In genomic region chr12:911191-911826, GRCh38 we compare ENCODE assay signal across 1 cellular context.
TF ChIP-seq lines count a peak whose summit lies in the region.

No MANE protein-coding gene starts in this region.

TF ChIP-seq in K562, 482 proteins besides CTCF, POLR2A, EP300 and RAD21 (continued from another document and continues in another):
- TF ChIP-seq CBX1 (IDR thresholded peaks at IDR 0.05; ENCODE audit: low read depth), result no peak
- no peak for TF ChIP-seq MLLT1 (IDR thresholded peaks at IDR 0.05)
- no peak for TF ChIP-seq TEAD1 (CRISPR knock-in tag; IDR thresholded peaks at IDR 0.05)
- no peak for TF ChIP-seq PPARD (CRISPR knock-in tag; IDR thresholded peaks at IDR 0.05)
- no peak for TF ChIP-seq ARID2 (IDR thresholded peaks at IDR 0.05)
- no peak for TF ChIP-seq FOXK2 (conservative IDR thresholded peaks at IDR 0.05 in 1 of 2, IDR thresholded peaks at IDR 0.05 in 1 of 2; ENCODE audit: low read depth in 2 of 2)
- TF ChIP-seq BRF1 (IDR thresholded peaks at IDR 0.05; ENCODE audit: borderline replicate concordance, extremely low read depth, insufficient read length), result no peak
- no peak for TF ChIP-seq NONO (IDR thresholded peaks at IDR 0.05; ENCODE audit: low read depth in 2 of 2, low read length in 1 of 2)
- TF ChIP-seq KHSRP (IDR thresholded peaks at IDR 0.05), result no peak
- TF ChIP-seq TFAP4 (CRISPR knock-in tag; IDR thresholded peaks at IDR 0.05; ENCODE audit: borderline replicate concordance), result no peak
- TF ChIP-seq RCOR1 (IDR thresholded peaks at IDR 0.05; ENCODE audit: borderline replicate concordance in 1 of 2, low read depth in 2 of 2, low read length in 2 of 2), result peak in 1 of 2 experiments; percentile 15; a peak in 1 of 4 replicates
- no peak for TF ChIP-seq ZEB2 (IDR thresholded peaks at IDR 0.05)
- no peak for TF ChIP-seq HSF4 (CRISPR knock-in tag; IDR thresholded peaks at IDR 0.05; ENCODE audit: borderline replicate concordance)
- 0 out of 4 replicates have a peak, but pooled peaks of 1 of the 2 experiments have one; percentile 14 for TF ChIP-seq TRIM24 (IDR thresholded peaks at IDR 0.05)
- TF ChIP-seq TFAM (CRISPR knock-in tag; conservative IDR thresholded peaks at IDR 0.05), result no peak
- no peak for TF ChIP-seq ZNF639 (CRISPR knock-in tag; conservative IDR thresholded peaks at IDR 0.05 in 1 of 2, IDR thresholded peaks at IDR 0.05 in 1 of 2)
- no peak for TF ChIP-seq CLOCK (CRISPR knock-in tag; IDR thresholded peaks at IDR 0.05; ENCODE audit: borderline replicate concordance)
- peak; percentile 82 for TF ChIP-seq SMARCE1 (IDR thresholded peaks at IDR 0.05)
- TF ChIP-seq HDGF (IDR thresholded peaks at IDR 0.05), result no peak
- TF ChIP-seq GTF2A2 (tag; IDR thresholded peaks at IDR 0.05), result no peak
- no peak for TF ChIP-seq SRSF1 (IDR thresholded peaks at IDR 0.05; ENCODE audit: low read depth, low read length)
- TF ChIP-seq E2F4 (CRISPR knock-in tag; IDR thresholded peaks at IDR 0.05; ENCODE audit: low read depth), result no peak
- TF ChIP-seq MYC (IDR thresholded peaks at IDR 0.05; ENCODE audit: low read depth, low read length), result no peak
- TF ChIP-seq MYC (CRISPR knock-in tag; IDR thresholded peaks at IDR 0.05; ENCODE audit: borderline replicate concordance, low read depth), result no peak
- no peak for TF ChIP-seq PATZ1 (CRISPR knock-in tag; IDR thresholded peaks at IDR 0.05; ENCODE audit: borderline replicate concordance)
- no peak for TF ChIP-seq ZNF444 (CRISPR knock-in tag; IDR thresholded peaks at IDR 0.05)
- TF ChIP-seq RBM34 (IDR thresholded peaks at IDR 0.05; ENCODE audit: borderline replicate concordance, insufficient read depth, low read length), result no peak
- TF ChIP-seq RHOXF2B (CRISPR knock-in tag; conservative IDR thresholded peaks at IDR 0.05), result no peak
- no peak for TF ChIP-seq SMAD3 (CRISPR knock-in tag; conservative IDR thresholded peaks at IDR 0.05)
- TF ChIP-seq HIVEP1 (CRISPR knock-in tag; IDR thresholded peaks at IDR 0.05), result no peak
- no peak for TF ChIP-seq ILK (tag; IDR thresholded peaks at IDR 0.05; ENCODE audit: borderline replicate concordance, low read depth)
- TF ChIP-seq ZNF830 (CRISPR knock-in tag; IDR thresholded peaks at IDR 0.05), result no peak
- no peak for TF ChIP-seq CHCHD3 (CRISPR knock-in tag; IDR thresholded peaks at IDR 0.05)
- no peak for TF ChIP-seq HDAC3 (IDR thresholded peaks at IDR 0.05; ENCODE audit: borderline replicate concordance, partially characterized antibody)
- no peak for TF ChIP-seq ZNF12 (CRISPR knock-in tag; IDR thresholded peaks at IDR 0.05)
- TF ChIP-seq ZNF175 (CRISPR knock-in tag; IDR thresholded peaks at IDR 0.05; ENCODE audit: low read depth), result no peak
- TF ChIP-seq ZNF79 (CRISPR knock-in tag; IDR thresholded peaks at IDR 0.05; ENCODE audit: low read depth), result no peak
- TF ChIP-seq MCM5 (IDR thresholded peaks at IDR 0.05; ENCODE audit: low read depth), result no peak
- TF ChIP-seq PRDM10 (IDR thresholded peaks at IDR 0.05; ENCODE audit: partially characterized antibody), result no peak
- TF ChIP-seq PTTG1 (tag; IDR thresholded peaks at IDR 0.05; ENCODE audit: low read depth), result no peak
- no peak for TF ChIP-seq RBFOX2 (IDR thresholded peaks at IDR 0.05; ENCODE audit: low read depth, low read length)
- TF ChIP-seq ZMIZ1 (IDR thresholded peaks at IDR 0.05; ENCODE audit: low read depth in 2 of 2, low read length in 2 of 2), result 0 out of 4 replicates have a peak, but pooled peaks of 1 of the 2 experiments have one; percentile 47
- no peak for TF ChIP-seq MAFF (IDR thresholded peaks at IDR 0.05; ENCODE audit: low read length)
- no peak for TF ChIP-seq ID3 (CRISPR knock-in tag; IDR thresholded peaks at IDR 0.05)
- TF ChIP-seq ID3 (tag; IDR thresholded peaks at IDR 0.05), result no peak
- TF ChIP-seq HMG20B (CRISPR knock-in tag; IDR thresholded peaks at IDR 0.05), result no peak
- no peak for TF ChIP-seq PCBP2 (IDR thresholded peaks at IDR 0.05; ENCODE audit: low read depth, low read length, poor library complexity, severe bottlenecking)
